In genomic region chr14:73237219-73237785, GRCh38 we compare ENCODE assay signal across 8 cellular contexts. TPM values are rescaled to one million over a fixed set of nuclear protein-coding genes. Genes with fewer than 3 reads are reported as not detected.
DNase-seq lines count a peak whose midpoint lies in the region; ATAC-seq and TF ChIP-seq lines count a peak whose summit lies in the region.

TSS of gene PAPLN (plus strand) at chr14:73237506. CDS start at chr14:73239779, 2,273 bp downstream.

- peaks cover 8 to 25% (median 16%) of the 10 kb centered on the region in 4 donors for H3K4me1 Mint-ChIP-seq in CD4-positive, alpha-beta memory T cell
- H3K4me1 Mint-ChIP-seq in stimulated activated naive CD8-positive, alpha-beta T cell treated with anti-CD3 and anti-CD28 coated beads, Interleukin-15, amount 100 ng/mL, for 72 hours, result peaks cover 41% of the 10 kb centered on the region

- no peak within 1 kb of the TSS for H3K27ac Mint-ChIP-seq in CD4-positive, alpha-beta memory T cell
- H3K27ac Mint-ChIP-seq in stimulated activated naive CD8-positive, alpha-beta T cell treated with anti-CD3 and anti-CD28 coated beads, Interleukin-15, amount 100 ng/mL, for 72 hours, result no peak within 1 kb of the TSS

- peak within 1 kb of the TSS; percentile 29 for H3K9ac ChIP-seq in HUES6 (ENCODE audit: low read length)

- intact Hi-C loops in CD4-positive, alpha-beta memory T cell (cut with micrococcal nuclease), result no loop called here

- H3K4me1 ChIP-seq in CD4-positive, alpha-beta memory T cell (ENCODE audit: insufficient read depth, low read length), result peaks cover 15% of the 10 kb centered on the region
- H3K4me1 ChIP-seq in HUES6 (ENCODE audit: control insufficient read depth, insufficient read depth, low read length), result peaks cover 57% of the 10 kb centered on the region

- TF ChIP-seq CTCF in astrocyte of the spinal cord (IDR thresholded peaks at IDR 0.05; ENCODE audit: low read depth, low read length) (no peak), kidney epithelial cell (IDR thresholded peaks at IDR 0.05; ENCODE audit: insufficient read depth, low read length, poor library complexity, severe bottlenecking) (no peak)

- POLR2A ChIA-PET in CD4-positive, alpha-beta memory T cell (lab: Charles Lee; ENCODE audit: partially characterized antibody), result no interaction called here

- H3K9me3 Mint-ChIP-seq in CD4-positive, alpha-beta memory T cell, result peaks cover 0 to 2% (median 0%) of the 10 kb centered on the region in 8 donors
- H3K9me3 Mint-ChIP-seq in stimulated activated naive CD8-positive, alpha-beta T cell treated with anti-CD3 and anti-CD28 coated beads, Interleukin-15, amount 100 ng/mL, for 72 hours, result no peaks in the 10 kb centered on the region

- peaks cover 16% of the 10 kb centered on the region for H3K27me3 ChIP-seq in CD4-positive, alpha-beta memory T cell (ENCODE audit: insufficient read depth, low read length)
- H3K27me3 ChIP-seq in HUES6 (ENCODE audit: control insufficient read depth, insufficient read depth, low read length) (peaks cover 92% of the 10 kb centered on the region), kidney epithelial cell (ENCODE audit: control insufficient read depth, insufficient read depth, low read length) (peaks cover 8% of the 10 kb centered on the region)

- H3K9me3 ChIP-seq in CD4-positive, alpha-beta memory T cell (ENCODE audit: control insufficient read depth in 1 of 2, low read length in 2 of 2), result no peaks in the 10 kb centered on the region
- no peaks in the 10 kb centered on the region for H3K9me3 ChIP-seq in HUES6 (ENCODE audit: control insufficient read depth, insufficient read depth, low read depth, low read length)

- in situ Hi-C loops in astrocyte of the spinal cord (cut with HindIII; ENCODE audit: low sequenced_read_pairs), result no loop called here

- DNase-seq in CD4-positive, alpha-beta memory T cell, result no peak
- no peak for DNase-seq in astrocyte of the spinal cord (ENCODE audit: low read depth, low spot score)
- DNase-seq in kidney epithelial cell (ENCODE audit: low read depth), result no peak
- DNase-seq in stimulated activated naive CD8-positive, alpha-beta T cell treated with anti-CD3 and anti-CD28 coated beads, Interleukin-15, amount 100 ng/mL, for 72 hours, result no peak
- DNase-seq in cortex of kidney (lab: John Stamatoyannopoulos, UW), result no peak

- peak; percentile 42 for ATAC-seq in stimulated activated naive CD8-positive, alpha-beta T cell treated with anti-CD3 and anti-CD28 coated beads, Interleukin-15, amount 100 ng/mL, for 72 hours
- ATAC-seq in HG03025 (IDR thresholded peaks at IDR 0.05; ENCODE audit: low FRiP score, unreplicated experiment), result no peak
- ATAC-seq in GM19351 (IDR thresholded peaks at IDR 0.05; ENCODE audit: unreplicated experiment), result no peak

- no peaks in the 10 kb centered on the region for H3K36me3 Mint-ChIP-seq in CD4-positive, alpha-beta memory T cell

- no peaks in the 10 kb centered on the region for H3K36me3 ChIP-seq in CD4-positive, alpha-beta memory T cell (ENCODE audit: insufficient read depth, low read length)
- H3K36me3 ChIP-seq in HUES6 (ENCODE audit: control insufficient read depth, insufficient read depth, low read length) (no peaks in the 10 kb centered on the region), kidney epithelial cell (ENCODE audit: control insufficient read depth, insufficient read depth, low read length) (no peaks in the 10 kb centered on the region)

- no peak within 1 kb of the TSS for H3K27ac ChIP-seq in CD4-positive, alpha-beta memory T cell (ENCODE audit: low read depth, low read length)
- no peak within 1 kb of the TSS for H3K27ac ChIP-seq in HUES6 (ENCODE audit: low read depth, low read length)

- H3K4me3 Mint-ChIP-seq in CD4-positive, alpha-beta memory T cell, result peak within 1 kb of the TSS; percentile 32 to 82 (median 70)
- H3K4me3 Mint-ChIP-seq in stimulated activated naive CD8-positive, alpha-beta T cell treated with anti-CD3 and anti-CD28 coated beads, Interleukin-15, amount 100 ng/mL, for 72 hours, result peak within 1 kb of the TSS; percentile 59 to 72

- CTCF ChIA-PET in CD4-positive, alpha-beta memory T cell (lab: Charles Lee; ENCODE audit: partially characterized antibody), result no interaction called here

- H3K27me3 Mint-ChIP-seq in CD4-positive, alpha-beta memory T cell, result peaks cover 44 to 52% of the 10 kb centered on the region in 2 donors
- peaks cover 98% of the 10 kb centered on the region for H3K27me3 Mint-ChIP-seq in stimulated activated naive CD8-positive, alpha-beta T cell treated with anti-CD3 and anti-CD28 coated beads, Interleukin-15, amount 100 ng/mL, for 72 hours

- H3K4me3 ChIP-seq in CD4-positive, alpha-beta memory T cell (ENCODE audit: low read length in 2 of 2), result no peak within 1 kb of the TSS
- peak within 1 kb of the TSS; percentile 56 for H3K4me3 ChIP-seq in HUES6 (ENCODE audit: low read depth, low read length)
- peak within 1 kb of the TSS; percentile 44 for H3K4me3 ChIP-seq in astrocyte of the spinal cord (ENCODE audit: low read depth, low read length)
- peak within 1 kb of the TSS; percentile 61 for H3K4me3 ChIP-seq in kidney epithelial cell (ENCODE audit: low read depth, low read length)

RNA-seq across cellular contexts. Expression of gene PAPLN, which starts in this region (rescaled TPM):
- under 1 TPM; 0.11 to 0.17 TPM for total RNA-seq in CD4-positive, alpha-beta memory T cell
- polyA plus RNA-seq in CD4-positive, alpha-beta memory T cell, result under 1 TPM; 0.32 to 0.50 TPM
- 23.3 and 31.9 TPM in 2 replicates for total RNA-seq in kidney epithelial cell

Comparison
In these comparisons a context has a peak if more than half of its experiments do, and no peak if none do; other contexts are left out.
1. RNA of gene PAPLN (total RNA-seq): 23.3 to 31.9 TPM in kidney epithelial cell; 0.11 to 0.17 TPM in CD4-positive, alpha-beta memory T cell; every median in the first group is over 10 times any median in the second.
2. H3K4me3 ChIP-seq: peak in HUES6 (single experiment), astrocyte of the spinal cord (single experiment) and kidney epithelial cell (single experiment); none in CD4-positive, alpha-beta memory T cell (0 of 2).